ENCODE assay signal across 19 cellular contexts in genomic region chr2:36732701-36733036, GRCh38. TPM values are rescaled to one million over a fixed set of nuclear protein-coding genes. Genes with fewer than 3 reads are reported as not detected.
"Had no signal": no experiment of that assay in that cellular context is flagged by ENCODE, and none has a peak within 500 bp of the region (broad histone marks: within the 10 kb centered on the region; RNA-seq: fewer than 3 reads in every experiment).

No MANE protein-coding gene starts in this region.

- DNase-seq: cortex of kidney; effector memory CD4-positive, alpha-beta T cell; foreskin fibroblast; glutamatergic neuron; left colon; naive thymus-derived CD4-positive, alpha-beta T cell; ovary; small intestine; stimulated activated CD4-positive, alpha-beta T cell treated with anti-CD3 and anti-CD28 coated beads, Interleukin-2, amount 100 ng/mL, for 48 hours; stimulated activated naive CD4-positive, alpha-beta T cell treated with Interleukin-2 at 50 U/mL for 16 hours had no signal

- H3K4me3 ChIP-seq: gastroesophageal sphincter, ovary, right atrium auricular region had no signal

- H3K27ac Mint-ChIP-seq: naive thymus-derived CD4-positive, alpha-beta T cell had no signal

- FAIRE-seq: endometrium, small intestine, urothelium cell line had no signal

- H3K4me1 ChIP-seq: gastroesophageal sphincter, right atrium auricular region had no signal

- H3K9me3 Mint-ChIP-seq: neural crest cell had no signal

- H3K36me3 ChIP-seq: gastroesophageal sphincter, ovary, right atrium auricular region had no signal

- H3K4me1 Mint-ChIP-seq: naive thymus-derived CD4-positive, alpha-beta T cell had no signal

- H3K4me3 Mint-ChIP-seq: naive thymus-derived CD4-positive, alpha-beta T cell; neural crest cell had no signal

- H3K9me3 ChIP-seq: gastroesophageal sphincter, ovary, right atrium auricular region had no signal

- H3K27me3 ChIP-seq: gastroesophageal sphincter, ovary, right atrium auricular region had no signal

- H3K27ac ChIP-seq: gastroesophageal sphincter, ovary, right atrium auricular region had no signal

- H3K36me3 Mint-ChIP-seq: naive thymus-derived CD4-positive, alpha-beta T cell had no signal

- ATAC-seq: esophagus mucosa; gastroesophageal sphincter; left colon; naive thymus-derived CD4-positive, alpha-beta T cell had no signal

RNA-seq across cellular contexts. Expression of gene VIT, which starts 36.2 kb away (rescaled TPM):
- total RNA-seq: kidney epithelial cell; lung microvascular endothelial cell; mononuclear cell; naive thymus-derived CD4-positive, alpha-beta T cell; neural crest cell had no signal
- polyA plus RNA-seq: naive thymus-derived CD4-positive, alpha-beta T cell had no signal
